ENCODE assay signal across 1 cellular context in genomic region chr2:118842687-118843491, GRCh38.
TF ChIP-seq lines count a peak whose summit lies in the region.

No MANE protein-coding gene starts in this region.

TF ChIP-seq in IMR-90, 13 proteins besides CTCF, POLR2A, EP300 and RAD21 (continued from another document):
- TF ChIP-seq, protein P1, sequence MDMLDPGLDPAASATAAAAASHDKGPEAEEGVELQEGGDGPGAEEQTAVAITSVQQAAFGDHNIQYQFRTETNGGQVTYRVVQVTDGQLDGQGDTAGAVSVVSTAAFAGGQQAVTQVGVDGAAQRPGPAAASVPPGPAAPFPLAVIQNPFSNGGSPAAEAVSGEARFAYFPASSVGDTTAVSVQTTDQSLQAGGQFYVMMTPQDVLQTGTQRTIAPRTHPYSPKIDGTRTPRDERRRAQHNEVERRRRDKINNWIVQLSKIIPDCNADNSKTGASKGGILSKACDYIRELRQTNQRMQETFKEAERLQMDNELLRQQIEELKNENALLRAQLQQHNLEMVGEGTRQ (IDR thresholded peaks at IDR 0.05; ENCODE audit: low read depth, low read length), result no peak
- TF ChIP-seq MAZ (IDR thresholded peaks at IDR 0.05; ENCODE audit: borderline replicate concordance, low read depth, low read length) (no peak), RFX5 (IDR thresholded peaks at IDR 0.05; ENCODE audit: low read depth, low read length) (no peak), FOS (IDR thresholded peaks at IDR 0.05; ENCODE audit: low read depth, low read length) (no peak), CHD1 (IDR thresholded peaks at IDR 0.05; ENCODE audit: low read depth, low read length) (no peak), RCOR1 (IDR thresholded peaks at IDR 0.05; ENCODE audit: insufficient replicate concordance, low read length) (no peak), BHLHE40 (IDR thresholded peaks at IDR 0.05; ENCODE audit: low read depth, low read length) (no peak), CEBPB (IDR thresholded peaks at IDR 0.05; ENCODE audit: low read depth, low read length) (no peak), NFE2L2 (IDR thresholded peaks at IDR 0.05; ENCODE audit: low read depth, low read length) (no peak), MAFK (IDR thresholded peaks at IDR 0.05; ENCODE audit: low read depth, low read length) (no peak)
- TF ChIP-seq, protein P2, sequence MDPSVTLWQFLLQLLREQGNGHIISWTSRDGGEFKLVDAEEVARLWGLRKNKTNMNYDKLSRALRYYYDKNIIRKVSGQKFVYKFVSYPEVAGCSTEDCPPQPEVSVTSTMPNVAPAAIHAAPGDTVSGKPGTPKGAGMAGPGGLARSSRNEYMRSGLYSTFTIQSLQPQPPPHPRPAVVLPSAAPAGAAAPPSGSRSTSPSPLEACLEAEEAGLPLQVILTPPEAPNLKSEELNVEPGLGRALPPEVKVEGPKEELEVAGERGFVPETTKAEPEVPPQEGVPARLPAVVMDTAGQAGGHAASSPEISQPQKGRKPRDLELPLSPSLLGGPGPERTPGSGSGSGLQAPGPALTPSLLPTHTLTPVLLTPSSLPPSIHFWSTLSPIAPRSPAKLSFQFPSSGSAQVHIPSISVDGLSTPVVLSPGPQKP (IDR thresholded peaks at IDR 0.05; ENCODE audit: borderline replicate concordance, low read depth, low read length), result no peak
